Comparison of ENCODE assay signal across 15 cellular contexts in genomic region chr7:151346180-151346769, GRCh38. TPM values are rescaled to one million over a fixed set of nuclear protein-coding genes. Genes with fewer than 3 reads are reported as not detected.
DNase-seq lines count a peak whose midpoint lies in the region; ATAC-seq, FAIRE-seq and TF ChIP-seq lines count a peak whose summit lies in the region.
"Had no signal": no experiment of that assay in that cellular context is flagged by ENCODE, and none has a peak within 500 bp of the region (broad histone marks: within the 10 kb centered on the region; RNA-seq: fewer than 3 reads in every experiment).

No MANE protein-coding gene starts in this region.

- H2AFZ ChIP-seq in astrocyte (ENCODE audit: low read depth, low read length): no peak overlapping the region

- H3K4me1 Mint-ChIP-seq in Caco-2 (ENCODE audit: low read depth, unreplicated experiment): peaks cover 23% of the 10 kb centered on the region
- peaks cover 17 to 35% (median 22%) of the 10 kb centered on the region in 3 donors for H3K4me1 Mint-ChIP-seq in IgD-negative memory B cell
- peaks cover 7% of the 10 kb centered on the region for H3K4me1 Mint-ChIP-seq in astrocyte (ENCODE audit: low read depth, unreplicated experiment)

- no peak for ATAC-seq in aorta (ENCODE audit: low FRiP score)
- ATAC-seq: gastroesophageal sphincter; stimulated activated naive CD8-positive, alpha-beta T cell treated with anti-CD3 and anti-CD28 coated beads, Interleukin-15, Interleukin-2, amounts not matched to agents 100 U/mL and 50 U/mL, for 24 hours had no signal

- intact Hi-C loops in Caco-2 (cut with micrococcal nuclease; ENCODE audit: unreplicated experiment) (no loop called here), prostate gland (cut with DNase I) (no loop called here), ovary (cut with DNase I) (loop anchor here in 1 of 4 donors (5.0 kb wide), 1 partner anchor 34 kb away; no protein-coding TSS in a partner anchor), aorta (cut with DNase I) (no loop called here)

- POLR2A ChIA-PET in Caco-2 (lab: Charles Lee): interaction anchor here (0.8 kb wide), 1 partner anchor 113 kb away, joined by 4 read pairs; no protein-coding TSS in a partner anchor

- WGBS in prostate gland: 62% methylated on average over 2 of the region's 2 CpGs
- 56 to 71% (median 61%) methylated on average over 2 of the region's 2 CpGs for WGBS in ovary, 3 donors
- WGBS in aorta, 2 donors: 62 to 72% methylated on average over 2 of the region's 2 CpGs

- BruUV-seq in Caco-2 (replicated peaks; lab: Mats Ljungman, UMichigan): no TSS peak

- CTCF ChIA-PET in Caco-2 (lab: Charles Lee): interaction anchor here (0.5 kb wide), 1 partner anchor 11 kb away, joined by 3 read pairs; no protein-coding TSS in a partner anchor

- H3K27me3 ChIP-seq in Caco-2 (replicated peaks; ENCODE audit: control insufficient read depth, insufficient read depth, low read length) (no peaks in the 10 kb centered on the region), astrocyte (ENCODE audit: insufficient read depth, low read length) (no peaks in the 10 kb centered on the region), neutrophil (no peaks in the 10 kb centered on the region), prostate gland (replicated peaks; ENCODE audit: insufficient read depth) (no peaks in the 10 kb centered on the region), ovary (no peaks in the 10 kb centered on the region), aorta (ENCODE audit: control insufficient read depth in 1 of 2, insufficient read depth in 2 of 2, low read length in 1 of 2) (no peaks in the 10 kb centered on the region)
- H3K27me3 ChIP-seq: gastroesophageal sphincter had no signal

- TF ChIP-seq POLR2A in prostate gland (IDR thresholded peaks at IDR 0.05) (no peak), ovary (IDR thresholded peaks at IDR 0.05) (no peak)

- H3K4me3 Mint-ChIP-seq in Caco-2 (ENCODE audit: unreplicated experiment) (peak overlapping the region; percentile 59), IgD-negative memory B cell (peak overlapping the region in 1 of 4 donors; percentile 57), astrocyte (ENCODE audit: unreplicated experiment) (no peak overlapping the region)

- H3K36me3 ChIP-seq in Caco-2 (ENCODE audit: control insufficient read depth, insufficient read depth, low read length) (peaks cover 4% of the 10 kb centered on the region), astrocyte (ENCODE audit: insufficient read depth, low read length) (peaks cover 28% of the 10 kb centered on the region), neutrophil (peaks cover 42% of the 10 kb centered on the region), prostate gland (peaks cover 0 to 15% of the 10 kb centered on the region in 2 donors), ovary (no peaks in the 10 kb centered on the region), aorta (ENCODE audit: control insufficient read depth in 1 of 2, insufficient read depth in 2 of 2, low read length in 1 of 2) (peaks cover 0 to 5% of the 10 kb centered on the region in 2 donors)

- H3K4me1 ChIP-seq in Caco-2 (peaks cover 35% of the 10 kb centered on the region), astrocyte (ENCODE audit: insufficient read depth, low read length) (peaks cover 5% of the 10 kb centered on the region), neutrophil (ENCODE audit: control insufficient read depth in 1 of 2, insufficient read depth in 1 of 2, low read depth in 1 of 2, low read length in 1 of 2) (peaks cover 33 to 42% of the 10 kb centered on the region in 2 experiments), prostate gland (replicated peaks) (peaks cover 10% of the 10 kb centered on the region), ovary (ENCODE audit: insufficient read depth) (peaks cover under 1% of the 10 kb centered on the region), aorta (ENCODE audit: control insufficient read depth in 1 of 2, insufficient read depth in 2 of 2, low read length in 2 of 2) (peaks cover 0 to 4% of the 10 kb centered on the region in 2 donors)

- H3K79me2 ChIP-seq in astrocyte (ENCODE audit: insufficient read depth, low read length): peaks cover 17% of the 10 kb centered on the region

- H3K27ac Mint-ChIP-seq in Caco-2 (ENCODE audit: unreplicated experiment) (peak overlapping the region; percentile 79), IgD-negative memory B cell (peak overlapping the region in 2 of 3 donors; percentile 54 to 59), astrocyte (ENCODE audit: unreplicated experiment) (no peak overlapping the region)

- H3K36me3 Mint-ChIP-seq in Caco-2 (ENCODE audit: insufficient read depth, unreplicated experiment) (peaks cover 42% of the 10 kb centered on the region), IgD-negative memory B cell (no peaks in the 10 kb centered on the region), astrocyte (ENCODE audit: low read depth, unreplicated experiment) (peaks cover 5% of the 10 kb centered on the region)

- H3K27ac ChIP-seq in astrocyte (ENCODE audit: low read depth, low read length): no peak overlapping the region
- peak overlapping the region; percentile 18 for H3K27ac ChIP-seq in neutrophil
- H3K27ac ChIP-seq in prostate gland: no peak overlapping the region
- H3K27ac ChIP-seq in ovary: no peak overlapping the region
- H3K27ac ChIP-seq in aorta (ENCODE audit: low read depth in 1 of 2, low read length in 2 of 2): no peak overlapping the region
- H3K27ac ChIP-seq: gastroesophageal sphincter had no signal

- DNase-seq in Caco-2 (peak; percentile 55 to 68), astrocyte (ENCODE audit: low read depth) (peak; percentile 22), prostate gland (ENCODE audit: low spot score) (no peak), ovary (no peak), aorta (no peak)
- DNase-seq: amniotic stem cell; NCI-H1694 treated with DMSO at 0.1 percent for 48 hours; NCI-H510A; nucleus accumbens; OCI-M1; stimulated activated naive CD8-positive, alpha-beta T cell treated with anti-CD3 and anti-CD28 coated beads, Interleukin-15, Interleukin-2, amounts not matched to agents 100 U/mL and 50 U/mL, for 24 hours had no signal

- no peak for TF ChIP-seq EP300 in ovary (IDR thresholded peaks at IDR 0.05)

- no peak for FAIRE-seq in astrocyte (lab: Jason Lieb, UNC)

- H3K9ac ChIP-seq in astrocyte (ENCODE audit: low read length): no peak overlapping the region

- H3K27me3 Mint-ChIP-seq in Caco-2 (ENCODE audit: insufficient read depth, unreplicated experiment): no peaks in the 10 kb centered on the region
- H3K27me3 Mint-ChIP-seq in IgD-negative memory B cell: no peaks in the 10 kb centered on the region
- no peaks in the 10 kb centered on the region for H3K27me3 Mint-ChIP-seq in astrocyte (ENCODE audit: low read depth, unreplicated experiment)

- TF ChIP-seq CTCF in Caco-2 (IDR thresholded peaks at IDR 0.05; ENCODE audit: insufficient read depth in 1 of 2, low read depth in 1 of 2, low read length in 1 of 2, severe bottlenecking in 1 of 2, unreplicated experiment in 1 of 2) (no peak), astrocyte (IDR thresholded peaks at IDR 0.05; ENCODE audit: insufficient read depth, low read depth, low read length) (no peak), neutrophil (IDR thresholded peaks at IDR 0.05) (no peak), prostate gland (IDR thresholded peaks at IDR 0.05) (no peak), ovary (IDR thresholded peaks at IDR 0.05) (no peak)

- no peak overlapping the region for H3K4me3 ChIP-seq in Caco-2 (ENCODE audit: low read depth, low read length)
- no peak overlapping the region for H3K4me3 ChIP-seq in astrocyte (ENCODE audit: insufficient read depth, low read depth, low read length)
- H3K4me3 ChIP-seq in neutrophil (ENCODE audit: low read depth in 1 of 2, low read length in 1 of 2): no peak overlapping the region
- H3K4me3 ChIP-seq in prostate gland: no peak overlapping the region
- no peak overlapping the region for H3K4me3 ChIP-seq in ovary
- no peak overlapping the region for H3K4me3 ChIP-seq in aorta (ENCODE audit: low read length in 2 of 2)
- H3K4me3 ChIP-seq: gastroesophageal sphincter, skin epidermis had no signal

- no peaks in the 10 kb centered on the region for H3K9me3 Mint-ChIP-seq in Caco-2 (ENCODE audit: unreplicated experiment)
- no peaks in the 10 kb centered on the region for H3K9me3 Mint-ChIP-seq in IgD-negative memory B cell
- no peaks in the 10 kb centered on the region for H3K9me3 Mint-ChIP-seq in astrocyte (ENCODE audit: unreplicated experiment)

- H4K20me1 ChIP-seq in astrocyte (ENCODE audit: insufficient read depth, low read length): peaks cover 16% of the 10 kb centered on the region

- H3K9me3 ChIP-seq in Caco-2 (no peaks in the 10 kb centered on the region), astrocyte (ENCODE audit: insufficient read depth, low read depth, low read length) (no peaks in the 10 kb centered on the region), neutrophil (no peaks in the 10 kb centered on the region), prostate gland (no peaks in the 10 kb centered on the region), ovary (no peaks in the 10 kb centered on the region), aorta (ENCODE audit: control insufficient read depth, low read length) (no peaks in the 10 kb centered on the region)
- H3K9me3 ChIP-seq: gastroesophageal sphincter had no signal

- no peak overlapping the region for H3K4me2 ChIP-seq in astrocyte (ENCODE audit: low read length)

RNA-seq across cellular contexts. Expression of gene NUB1, which starts 4.7 kb away (rescaled TPM):
- total RNA-seq in Caco-2 (2022) (51.6 and 54.6 TPM in 2 replicates), astrocyte (38.8 and 41.6 TPM in 2 replicates), prostate gland (10 to 100 TPM; 46.4 to 53.7 TPM), ovary (10 to 100 TPM; 38.6 to 57.3 (median 45.6) TPM), aorta (10 to 100 TPM; 47.4 to 56.6 TPM)
- polyA plus RNA-seq in IgD-negative memory B cell (82.8 TPM), ovary (100 to 1,000 TPM in 1 of 2 donors, 10 to 100 TPM in 1; 33.8 to 162 TPM), aorta (10 to 100 TPM; 34.6 to 36.3 TPM)

Comparison
In these comparisons a context has a peak if more than half of its experiments do, and no peak if none do; other contexts are left out.
1. DNase-seq: peak in Caco-2 (2 of 2) and astrocyte (single experiment); none in prostate gland (single experiment), ovary (0 of 5) and aorta (0 of 2).